ENCODE assay signal across 15 cellular contexts in genomic region chr5:41708604-41708940, GRCh38.
A peak's percentile ranks its signal among the peaks of the same experiment; 100 is the strongest.
DNase-seq lines count a peak whose midpoint lies in the region; ATAC-seq and TF ChIP-seq lines count a peak whose summit lies in the region.
"Had no signal": no experiment of that assay in that cellular context is flagged by ENCODE, and none has a peak within 500 bp of the region (broad histone marks: within the 10 kb centered on the region; RNA-seq: fewer than 3 reads in every experiment).

No MANE protein-coding gene starts in this region.

- no peaks in the 10 kb centered on the region for H3K36me3 ChIP-seq in HUES6 (ENCODE audit: control insufficient read depth, insufficient read depth, low read length)
- H3K36me3 ChIP-seq in mucosa of descending colon (ENCODE audit: low read depth) = no peaks in the 10 kb centered on the region
- H3K36me3 ChIP-seq: neutrophil had no signal

- TF ChIP-seq CTCF in mucosa of descending colon (IDR thresholded peaks at IDR 0.05) = no peak

- DNase-seq in mucosa of descending colon = peak in 2 of 3 donors; percentile 25 to 27
- DNase-seq in HT-29 (ENCODE audit: low spot score) = no peak
- no peak for DNase-seq in T-helper 9 cell
- DNase-seq in T-helper 2 cell = no peak
- no peak for DNase-seq in activated CD4-positive, CD25-positive, alpha-beta regulatory T cell (lab: John Stamatoyannopoulos, UW)
- DNase-seq: activated CD4-positive, alpha-beta T cell treated with anti-CD3 and anti-CD28 coated beads for 48 hours; activated T-cell treated with anti-CD3 and anti-CD28 coated beads, Interleukin-2, amount 50 U/mL, for 72 hours; C1 segment of cervical spinal cord; NCI-H1417 treated with DMSO at 0.1 percent for 48 hours had no signal

- H3K4me1 ChIP-seq in HUES6 (ENCODE audit: control insufficient read depth, insufficient read depth, low read length) (no peaks in the 10 kb centered on the region), mucosa of descending colon (ENCODE audit: low read depth) (no peaks in the 10 kb centered on the region)

- no peaks in the 10 kb centered on the region for H3K27me3 ChIP-seq in HUES6 (ENCODE audit: control insufficient read depth, insufficient read depth, low read length)
- H3K27me3 ChIP-seq: neutrophil had no signal

- H3K27ac ChIP-seq in HUES6 (ENCODE audit: low read depth, low read length) = no peak overlapping the region
- H3K27ac ChIP-seq: neutrophil, skin epidermis had no signal

- intact Hi-C loops in mucosa of descending colon (cut with DNase I, micrococcal nuclease) = no loop called here

- ATAC-seq in GM19324 (IDR thresholded peaks at IDR 0.05; ENCODE audit: low FRiP score, unreplicated experiment) (peak; percentile 39), HG02642 (IDR thresholded peaks at IDR 0.05; ENCODE audit: poor library complexity, unreplicated experiment) (peak; percentile 45), mucosa of descending colon (peak; percentile 89)

- peak overlapping the region; percentile 22 for H3K9ac ChIP-seq in HUES6 (ENCODE audit: low read length)

- H3K4me3 ChIP-seq in HUES6 (ENCODE audit: low read depth, low read length) (no peak overlapping the region), mucosa of descending colon (no peak overlapping the region)
- H3K4me3 ChIP-seq: lung, skin epidermis had no signal

- H3K9me3 ChIP-seq in HUES6 (ENCODE audit: control insufficient read depth, insufficient read depth, low read depth, low read length) (no peaks in the 10 kb centered on the region), mucosa of descending colon (peaks cover 3% of the 10 kb centered on the region)
- H3K9me3 ChIP-seq: neutrophil had no signal

Comparison
In these comparisons a context has a peak if more than half of its experiments do, and no peak if none do; other contexts are left out.
1. ATAC-seq: peak in every context shown above with its lines; median percentile 89 in mucosa of descending colon; 45 in HG02642; 39 in GM19324.
2. DNase-seq: peak in mucosa of descending colon (2 of 3); none in HT-29 (single experiment), T-helper 9 cell (single experiment), T-helper 2 cell (0 of 5) and activated CD4-positive, CD25-positive, alpha-beta regulatory T cell (0 of 4).